ENCODE assay signal across 28 cellular contexts in the genomic region with DNA sequence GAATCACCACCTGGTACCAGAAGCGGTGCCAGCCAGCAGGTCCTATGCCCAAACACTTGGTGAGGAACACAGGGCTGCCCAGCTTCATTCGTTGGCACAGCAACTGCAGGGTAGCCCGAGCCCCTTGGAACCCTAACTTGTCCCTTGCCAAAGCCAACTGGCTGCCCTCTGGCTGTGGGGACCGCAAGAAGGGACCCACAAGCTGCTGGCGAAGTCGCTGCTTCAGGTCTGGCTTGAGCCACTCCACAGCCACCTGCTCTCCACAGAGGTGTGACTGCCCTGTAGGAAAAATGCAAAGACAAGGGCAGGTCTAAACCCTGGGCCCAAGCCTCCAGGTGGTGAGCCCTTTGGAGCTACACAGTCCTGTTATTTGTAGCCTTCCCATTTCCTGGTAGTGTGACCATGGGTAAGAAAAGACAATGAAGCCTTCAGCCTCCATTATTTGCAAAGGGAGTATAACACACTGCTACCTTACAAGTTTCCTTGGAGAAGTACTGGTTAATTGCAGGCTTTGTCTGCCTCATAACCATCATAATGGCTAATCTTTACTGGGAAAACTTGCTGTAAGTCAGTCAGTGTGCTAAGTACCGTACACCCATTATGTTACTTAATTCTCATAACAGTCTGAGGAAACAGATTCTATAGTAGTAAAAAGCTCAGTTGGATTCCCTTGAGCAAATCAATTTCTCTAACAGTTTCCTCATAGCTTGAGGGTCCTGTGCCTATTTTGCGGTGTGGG. TPM values are rescaled to one million over a fixed set of nuclear protein-coding genes. Genes with fewer than 3 reads are reported as not detected.
DNase-seq lines count a peak whose midpoint lies in the region; ATAC-seq and TF ChIP-seq lines count a peak whose summit lies in the region.
"Had no signal": no experiment of that assay in that cellular context is flagged by ENCODE, and none has a peak within 500 bp of the region (broad histone marks: within the 10 kb centered on the region; RNA-seq: fewer than 3 reads in every experiment).

No MANE protein-coding gene starts in this region.

- peak; percentile 11; the same call in 1 of the 3 replicates for ATAC-seq in RWPE2 (ENCODE audit: low read depth)
- peak; percentile 81 for ATAC-seq in mucosa of descending colon
- ATAC-seq in HG03045 (IDR thresholded peaks at IDR 0.05; ENCODE audit: unreplicated experiment), result no peak
- ATAC-seq: activated CD8-positive, alpha-beta T cell treated with anti-CD3 and anti-CD28 coated beads for 36 hours had no signal

- H3K27ac ChIP-seq in RWPE2 (ENCODE audit: poor library complexity, severe bottlenecking) (no peak overlapping the region), brain microvascular endothelial cell (no peak overlapping the region)
- H3K27ac ChIP-seq: 22Rv1, psoas muscle, upper lobe of left lung had no signal

- H3K36me3 ChIP-seq in H7 (replicated peaks; ENCODE audit: control insufficient read depth, insufficient read depth, low read length) (peaks cover 30% of the 10 kb centered on the region), RWPE2 (ENCODE audit: low read depth) (peaks cover 86% of the 10 kb centered on the region), mucosa of descending colon (ENCODE audit: low read depth) (no peaks in the 10 kb centered on the region), brain microvascular endothelial cell (replicated peaks) (peaks cover 59% of the 10 kb centered on the region)

- H3K27me3 ChIP-seq in H7 (ENCODE audit: control insufficient read depth, insufficient read depth, low read length) (no peaks in the 10 kb centered on the region), RWPE2 (ENCODE audit: insufficient read depth, poor library complexity, severe bottlenecking) (no peaks in the 10 kb centered on the region), brain microvascular endothelial cell (replicated peaks) (no peaks in the 10 kb centered on the region)
- H3K27me3 ChIP-seq: upper lobe of left lung had no signal

- DNase-seq in DMS53 (lab: John Stamatoyannopoulos, UW), result peak; percentile 32
- DNase-seq in DMS53 treated with DMSO at 0.1 percent for 48 hours (lab: John Stamatoyannopoulos, UW; ENCODE audit: unreplicated experiment), result no peak
- DNase-seq in H7, result peak; percentile 22
- DNase-seq in RWPE2 (ENCODE audit: low spot score), result no peak
- no peak for DNase-seq in mucosa of descending colon
- DNase-seq in brain microvascular endothelial cell, result no peak
- no peak for DNase-seq in NOMO-1 (lab: John Stamatoyannopoulos, UW; ENCODE audit: unreplicated experiment in 2 of 2)
- DNase-seq: activated CD8-positive, alpha-beta T cell treated with anti-CD3 and anti-CD28 coated beads for 36 hours; activated naive CD8-positive, alpha-beta T cell treated with anti-CD3 and anti-CD28 coated beads, Interleukin-2, amount 10 ng/mL, durations not matched to agents 7 days and 5 days; caudate nucleus; cortex of kidney; effector memory CD4-positive, alpha-beta T cell; head of caudate nucleus; islet precursor cell; Kasumi-1; naive thymus-derived CD4-positive, alpha-beta T cell; NCI-H1436; NCI-H2081; NCI-H2227 treated with DMSO at 0.1 percent for 48 hours; NCI-H526 treated with DMSO at 0.1 percent for 48 hours; occipital lobe; psoas muscle; SHP77 treated with DMSO at 0.1 percent for 48 hours; stimulated activated CD4-positive, alpha-beta T cell treated with anti-CD3 and anti-CD28 coated beads, Interleukin-4, amount 100 ng/mL, for 24 hours had no signal

- H3K9me3 ChIP-seq in RWPE2 (ENCODE audit: severe bottlenecking) (no peaks in the 10 kb centered on the region), mucosa of descending colon (no peaks in the 10 kb centered on the region)
- H3K9me3 ChIP-seq: psoas muscle, upper lobe of left lung had no signal

- in situ Hi-C loops in brain microvascular endothelial cell (cut with HindIII; ENCODE audit: low pct_ligation_motif_present, low sequenced_read_pairs), result no loop called here

- intact Hi-C loops in mucosa of descending colon (cut with DNase I, micrococcal nuclease), result no loop called here

- peaks cover under 1% of the 10 kb centered on the region for H3K4me1 ChIP-seq in RWPE2 (ENCODE audit: insufficient read depth, poor library complexity, severe bottlenecking)
- peaks cover 11% of the 10 kb centered on the region for H3K4me1 ChIP-seq in mucosa of descending colon (ENCODE audit: low read depth)

- H3K4me3 ChIP-seq in H7 (ENCODE audit: insufficient read depth, low read depth, low read length), result no peak overlapping the region
- H3K4me3 ChIP-seq in RWPE2 (ENCODE audit: severe bottlenecking), result no peak overlapping the region
- no peak overlapping the region for H3K4me3 ChIP-seq in mucosa of descending colon
- no peak overlapping the region for H3K4me3 ChIP-seq in brain microvascular endothelial cell (ENCODE audit: low read depth, low read length)
- H3K4me3 ChIP-seq: psoas muscle had no signal

- TF ChIP-seq CTCF in RWPE2 (IDR thresholded peaks at IDR 0.05; ENCODE audit: poor library complexity, severe bottlenecking) (no peak), mucosa of descending colon (IDR thresholded peaks at IDR 0.05) (no peak), brain microvascular endothelial cell (IDR thresholded peaks at IDR 0.05; ENCODE audit: low read depth, low read length, missing control alignments) (no peak)

RNA-seq across cellular contexts. Expression of gene DND1, which starts 1.7 kb away (rescaled TPM):
- 0.83 and 0.85 TPM in 2 replicates for total RNA-seq in H7 (2014; rRNA removed; shearing (Covaris generic))
- total RNA-seq in mucosa of descending colon, result 1 to 10 TPM in 2 of 3 donors, under 1 TPM in 1; 0.95 to 1.6 (median 1.1) TPM
- total RNA-seq: fibroblast of villous mesenchyme had no signal

RNA-seq across cellular contexts. Expression of gene WDR55, which starts 6.9 kb away (rescaled TPM):
- total RNA-seq in H7 (2014; rRNA removed; shearing (Covaris generic)), result 15.7 and 24.0 TPM in 2 replicates
- 10 to 100 TPM; 32.3 to 42.3 (median 42.2) TPM for total RNA-seq in mucosa of descending colon

RNA-seq across cellular contexts. Expression of gene HARS1, which starts 19.5 kb away (rescaled TPM):
- total RNA-seq in H7 (2014; rRNA removed; shearing (Covaris generic)), result 45.3 and 46.6 TPM in 2 replicates
- 10 to 100 TPM; 44.5 to 58.3 (median 56.4) TPM for total RNA-seq in mucosa of descending colon

RNA-seq across cellular contexts. Expression of gene HARS2, which starts 19.6 kb away (rescaled TPM):
- 31.8 and 33.5 TPM in 2 replicates for total RNA-seq in H7 (2014; rRNA removed; shearing (Covaris generic))
- total RNA-seq in mucosa of descending colon, result 10 to 100 TPM; 28.9 to 43.3 (median 39.6) TPM

RNA-seq across cellular contexts. Expression of gene IK, which starts 24.0 kb away (rescaled TPM):
- 55.5 and 76.3 TPM in 2 replicates for total RNA-seq in H7 (2014; rRNA removed; shearing (Covaris generic))
- total RNA-seq in mucosa of descending colon, result 10 to 100 TPM; 79.8 to 98.1 (median 79.9) TPM

Comparison
In these comparisons a context has a peak if more than half of its experiments do, and no peak if none do; other contexts are left out.
1. DNase-seq: peak in DMS53 (single experiment) and H7 (single experiment); none in DMS53 treated with DMSO at 0.1 percent for 48 hours (single experiment), RWPE2 (single experiment), mucosa of descending colon (0 of 3), brain microvascular endothelial cell (single experiment) and NOMO-1 (0 of 2).